1 cellular context compared by ENCODE assay signal in genomic region chr5:112983307-112983811, GRCh38.
TF ChIP-seq lines count a peak whose summit lies in the region.

No MANE protein-coding gene starts in this region.

TF ChIP-seq in GM23338, 12 proteins besides CTCF, POLR2A, EP300 and RAD21 (continued from another document):
- TF ChIP-seq REST (IDR thresholded peaks at IDR 0.05; ENCODE audit: unreplicated experiment) (no peak), ETS1 (IDR thresholded peaks at IDR 0.05) (no peak), POLR2AphosphoS5 (IDR thresholded peaks at IDR 0.05; ENCODE audit: low read depth) (no peak), EZH2phosphoT487 (IDR thresholded peaks at IDR 0.05; ENCODE audit: unreplicated experiment) (no peak), JUNB (IDR thresholded peaks at IDR 0.05; ENCODE audit: unreplicated experiment) (no peak), STAT1 (IDR thresholded peaks at IDR 0.05; ENCODE audit: unreplicated experiment) (no peak), ZNF462 (CRISPR knock-in tag; IDR thresholded peaks at IDR 0.05) (no peak), NANOG (IDR thresholded peaks at IDR 0.05; ENCODE audit: borderline replicate concordance) (no peak)
